16 cellular contexts compared by ENCODE assay signal in the genomic region with DNA sequence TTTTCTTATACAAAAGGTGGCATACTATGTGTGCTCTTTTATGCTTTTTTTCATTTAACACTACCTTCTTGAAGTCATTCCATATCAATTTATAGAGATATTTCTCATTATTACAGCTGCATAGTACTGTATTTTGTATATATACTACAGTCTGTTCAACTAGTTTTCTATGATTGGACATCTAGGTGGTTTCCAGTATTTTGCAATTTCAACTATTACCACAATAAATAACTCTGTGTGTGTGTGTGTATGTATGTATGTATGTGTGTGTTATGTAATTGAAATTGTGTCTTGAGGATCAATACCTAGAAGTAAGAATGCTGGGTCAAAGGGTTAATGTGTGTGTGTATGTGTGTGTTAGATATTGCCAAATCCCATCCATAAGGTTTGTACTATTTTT. TPM values are rescaled to one million over a fixed set of nuclear protein-coding genes. Genes with fewer than 3 reads are reported as not detected.
DNase-seq lines count a peak whose midpoint lies in the region; ATAC-seq and TF ChIP-seq lines count a peak whose summit lies in the region.
"Had no signal": no experiment of that assay in that cellular context is flagged by ENCODE, and none has a peak within 500 bp of the region (broad histone marks: within the 10 kb centered on the region; RNA-seq: fewer than 3 reads in every experiment).

No MANE protein-coding gene starts in this region.

- H3K27me3 ChIP-seq in CD8-positive, alpha-beta T cell (ENCODE audit: insufficient read depth, low read length), result no peaks in the 10 kb centered on the region
- H3K27me3 ChIP-seq: neutrophil, Peyer's patch, right lobe of liver had no signal

- POLR2A ChIA-PET in CD8-positive, alpha-beta T cell (lab: Charles Lee), result no interaction called here
- POLR2A ChIA-PET in T-cell (lab: Charles Lee), result interaction anchor here (0.5 to 0.7 kb wide), 2 partner anchors 28 to 90 kb away, joined by 3 to 4 read pairs; no protein-coding TSS in a partner anchor

- H3K27ac Mint-ChIP-seq in CD8-positive, alpha-beta T cell, result peak overlapping the region; percentile 52
- H3K27ac Mint-ChIP-seq in T-cell, result peak overlapping the region; percentile 82 to 88
- H3K27ac Mint-ChIP-seq: activated CD4-positive, alpha-beta T cell treated with anti-CD3 and anti-CD28 coated beads, Interleukin-2, amount 10 ng/mL, durations not matched to agents 7 days and 5 days had no signal

- no peak for ATAC-seq in CD8-positive, alpha-beta T cell
- ATAC-seq in T-cell (replicated peaks in 1 of 4) (no peak), GM19452 (IDR thresholded peaks at IDR 0.05; ENCODE audit: unreplicated experiment) (no peak), HG02571 (IDR thresholded peaks at IDR 0.05; ENCODE audit: unreplicated experiment) (no peak)
- ATAC-seq: right lobe of liver, SK-N-SH treated with all-trans-retinoic acid at 6 μM for 48 hours had no signal

- H3K4me3 ChIP-seq in CD8-positive, alpha-beta T cell (ENCODE audit: low read depth, low read length), result no peak overlapping the region
- H3K4me3 ChIP-seq in skin epidermis, result no peak overlapping the region
- H3K4me3 ChIP-seq: Peyer's patch, right lobe of liver had no signal

- H3K4me3 Mint-ChIP-seq in CD8-positive, alpha-beta T cell, result no peak overlapping the region
- no peak overlapping the region for H3K4me3 Mint-ChIP-seq in T-cell
- H3K4me3 Mint-ChIP-seq: activated CD4-positive, alpha-beta T cell treated with anti-CD3 and anti-CD28 coated beads, Interleukin-2, amount 10 ng/mL, durations not matched to agents 7 days and 5 days had no signal

- no peaks in the 10 kb centered on the region for H3K9me3 Mint-ChIP-seq in CD8-positive, alpha-beta T cell
- no peaks in the 10 kb centered on the region for H3K9me3 Mint-ChIP-seq in T-cell
- H3K9me3 Mint-ChIP-seq: activated CD4-positive, alpha-beta T cell treated with anti-CD3 and anti-CD28 coated beads, Interleukin-2, amount 10 ng/mL, durations not matched to agents 7 days and 5 days had no signal

- no peaks in the 10 kb centered on the region for H3K9me3 ChIP-seq in CD8-positive, alpha-beta T cell (ENCODE audit: low read length)
- H3K9me3 ChIP-seq: neutrophil, Peyer's patch, right lobe of liver had no signal

- H3K4me1 ChIP-seq in CD8-positive, alpha-beta T cell (ENCODE audit: insufficient read depth, low read length), result peaks cover 32% of the 10 kb centered on the region
- H3K4me1 ChIP-seq: right lobe of liver had no signal

- no peaks in the 10 kb centered on the region for H3K27me3 Mint-ChIP-seq in CD8-positive, alpha-beta T cell (ENCODE audit: low read depth)
- no peaks in the 10 kb centered on the region for H3K27me3 Mint-ChIP-seq in T-cell
- H3K27me3 Mint-ChIP-seq: activated CD4-positive, alpha-beta T cell treated with anti-CD3 and anti-CD28 coated beads, Interleukin-2, amount 10 ng/mL, durations not matched to agents 7 days and 5 days had no signal

- peaks cover 59% of the 10 kb centered on the region for H3K4me1 Mint-ChIP-seq in CD8-positive, alpha-beta T cell (ENCODE audit: low read depth)
- H3K4me1 Mint-ChIP-seq in T-cell, result peaks cover 81 to 83% (median 83%) of the 10 kb centered on the region in 3 donors

- no peak overlapping the region for H3K27ac ChIP-seq in CD8-positive, alpha-beta T cell (ENCODE audit: low read depth, low read length)
- H3K27ac ChIP-seq in skin epidermis, result peak overlapping the region in 16 of 21 experiments; percentile 11 to 95 (median 68)
- H3K27ac ChIP-seq: neutrophil had no signal

- H3K36me3 ChIP-seq in CD8-positive, alpha-beta T cell (ENCODE audit: insufficient read depth, low read length), result no peaks in the 10 kb centered on the region
- H3K36me3 ChIP-seq: neutrophil, Peyer's patch, right lobe of liver had no signal

- intact Hi-C loops in CD8-positive, alpha-beta T cell (cut with DNase I, micrococcal nuclease), result no loop called here

- no peak for TF ChIP-seq CTCF in CD8-positive, alpha-beta T cell (IDR thresholded peaks at IDR 0.05)

- DNase-seq in CD8-positive, alpha-beta T cell, result no peak
- DNase-seq in T-cell (no peak), fibroblast of peridontal ligament (ENCODE audit: extremely low read depth) (peak; percentile 30), amniotic stem cell (lab: John Stamatoyannopoulos, UW) (no peak)
- DNase-seq: activated CD4-positive, alpha-beta T cell treated with anti-CD3 and anti-CD28 coated beads, Interleukin-2, amount 10 ng/mL, durations not matched to agents 7 days and 5 days; cerebellar nuclear complex; glutamatergic neuron; NCI-H1048; NCI-H748 treated with DMSO at 0.1 percent for 48 hours; Peyer's patch; right lobe of liver had no signal

- CTCF ChIA-PET in CD8-positive, alpha-beta T cell (lab: Charles Lee), result no interaction called here
- CTCF ChIA-PET in T-cell (lab: Charles Lee), result interaction anchor here in 1 of 2 donors (0.9 kb wide), 1 partner anchor 174 kb away, joined by 3 read pairs; no protein-coding TSS in a partner anchor

- peaks cover 3% of the 10 kb centered on the region for H3K36me3 Mint-ChIP-seq in CD8-positive, alpha-beta T cell
- peaks cover 16% of the 10 kb centered on the region for H3K36me3 Mint-ChIP-seq in T-cell

RNA-seq across cellular contexts. Expression of gene LPAR6, which starts 7.0 kb away (rescaled TPM):
- total RNA-seq in CD8-positive, alpha-beta T cell, result 1 to 10 TPM; 5.4 to 5.7 TPM
- total RNA-seq in T-cell, result 10 to 100 TPM; 36.0 to 93.5 (median 62.7) TPM

Comparison
In these comparisons a context has a peak if more than half of its experiments do, and no peak if none do; other contexts are left out.
1. RNA of gene LPAR6, which starts 7.0 kb away (total RNA-seq): 36.0 to 93.5 TPM in T-cell; 5.4 to 5.7 TPM in CD8-positive, alpha-beta T cell; every median in the first group is over 4 times any median in the second.